15 cellular contexts compared by ENCODE assay signal in the genomic region with DNA sequence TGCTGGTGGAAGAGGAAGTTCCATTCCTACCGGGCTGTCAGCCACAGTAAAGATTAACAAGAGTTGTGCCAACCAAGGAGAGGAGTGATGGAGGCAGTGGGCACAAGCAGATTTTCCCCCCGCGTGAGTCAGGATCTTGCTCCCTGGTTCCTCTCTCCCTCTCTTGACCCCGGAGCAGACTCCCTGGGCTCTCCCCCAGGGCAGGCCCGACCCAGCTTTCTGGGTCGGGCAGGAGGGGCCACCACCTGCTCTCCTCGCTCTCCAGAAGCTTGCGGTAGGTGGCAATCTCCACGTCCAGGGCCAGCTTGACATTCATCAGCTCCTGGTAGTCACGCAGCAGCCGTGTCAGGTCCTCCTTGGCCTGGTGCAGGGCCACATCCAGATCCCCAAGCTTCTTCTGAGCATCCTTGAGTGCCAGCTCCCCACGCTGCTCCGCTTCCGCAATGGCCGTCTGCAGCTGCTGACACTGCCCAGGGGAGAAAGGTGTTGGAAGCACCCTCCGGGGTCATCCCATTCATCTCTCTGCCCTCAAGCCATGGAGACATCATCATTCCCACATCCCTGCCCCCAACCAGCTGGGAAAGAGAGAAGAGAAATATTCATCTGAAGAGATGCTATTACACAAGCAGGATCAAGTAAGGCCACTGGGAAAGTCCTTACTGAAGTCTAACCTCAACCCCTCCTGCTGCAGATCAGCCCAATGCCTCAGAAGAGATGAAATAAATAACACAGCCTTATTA. TPM values are rescaled to one million over a fixed set of nuclear protein-coding genes. Genes with fewer than 3 reads are reported as not detected.
DNase-seq lines count a peak whose midpoint lies in the region; ATAC-seq and TF ChIP-seq lines count a peak whose summit lies in the region.
"Had no signal": no experiment of that assay in that cellular context is flagged by ENCODE, and none has a peak within 500 bp of the region (broad histone marks: within the 10 kb centered on the region; RNA-seq: fewer than 3 reads in every experiment).

No MANE protein-coding gene starts in this region.

- H3K4me3 ChIP-seq in SK-N-SH (ENCODE audit: low read depth in 2 of 2, low read length in 1 of 2) (no peak overlapping the region), mucosa of descending colon (no peak overlapping the region)
- H3K4me3 ChIP-seq: BLaER1 treated with 17β-estradiol and CSF1 and Interleukin-3, amounts not matched to agents 10 nM and 100 nM had no signal

- H3K4me2 ChIP-seq in SK-N-SH = peak overlapping the region; percentile 5; the same call in 1 of the 2 replicates

- H3K4me1 ChIP-seq in SK-N-SH (ENCODE audit: control insufficient read depth in 1 of 2, insufficient read depth in 2 of 2, low read depth in 1 of 2, low read length in 1 of 2) = no peaks in the 10 kb centered on the region
- no peaks in the 10 kb centered on the region for H3K4me1 ChIP-seq in mucosa of descending colon (ENCODE audit: low read depth)

- no peaks in the 10 kb centered on the region for H3F3A ChIP-seq in SK-N-SH (replicated peaks; ENCODE audit: insufficient read depth)

- H3K27ac ChIP-seq in SK-N-SH (ENCODE audit: low read depth in 2 of 2, low read length in 1 of 2) = no peak overlapping the region
- H3K27ac ChIP-seq: 22Rv1; BLaER1 treated with 17β-estradiol and CSF1 and Interleukin-3, amounts not matched to agents 10 nM and 100 nM; HL-60 had no signal

- intact Hi-C loops in mucosa of descending colon (cut with DNase I, micrococcal nuclease) = no loop called here

- H3K9me3 ChIP-seq in SK-N-SH = no peaks in the 10 kb centered on the region
- H3K9me3 ChIP-seq in mucosa of descending colon = no peaks in the 10 kb centered on the region
- H3K9me3 ChIP-seq: BLaER1 treated with 17β-estradiol and CSF1 and Interleukin-3, amounts not matched to agents 10 nM and 100 nM had no signal

- ATAC-seq in SK-N-SH treated with all-trans-retinoic acid at 6 μM for 48 hours (no peak), mucosa of descending colon (peak; percentile 4), T-cell (replicated peaks in 1 of 4) (no peak)

- TF ChIP-seq RAD21 in SK-N-SH (IDR thresholded peaks at IDR 0.05; ENCODE audit: low read length) = no peak

- CTCF ChIA-PET in SK-N-SH (lab: Yijun Ruan, JAX) = no interaction called here
- CTCF ChIA-PET in T-cell (lab: Charles Lee) = no interaction called here

- POLR2A ChIA-PET in SK-N-SH (lab: Yijun Ruan, JAX) = no interaction called here
- POLR2A ChIA-PET in T-cell (lab: Charles Lee) = no interaction called here

- no peak for DNase-seq in SK-N-SH
- DNase-seq in chondrocyte (ENCODE audit: low spot score) = no peak
- DNase-seq in mucosa of descending colon = no peak
- no peak for DNase-seq in mucosa of gallbladder (ENCODE audit: low spot score)
- DNase-seq in T-cell = no peak
- no peak for DNase-seq in AG20443 (ENCODE audit: low spot score)
- no peak for DNase-seq in UCSD-AML1 (lab: John Stamatoyannopoulos, UW; ENCODE audit: unreplicated experiment)
- DNase-seq: CD4-positive, CD25-positive, alpha-beta regulatory T cell; DMS53; GF-D8; GOT3 had no signal

- 53% methylated on average over 13 of the region's 16 CpGs for WGBS in SK-N-SH (ENCODE audit: low lambda C conversion rate)

- H3K36me3 ChIP-seq in SK-N-SH (replicated peaks in 1 of 2; ENCODE audit: control insufficient read depth in 1 of 2, insufficient read depth in 2 of 2, low read length in 1 of 2) = no peaks in the 10 kb centered on the region
- no peaks in the 10 kb centered on the region for H3K36me3 ChIP-seq in mucosa of descending colon (ENCODE audit: low read depth)
- H3K36me3 ChIP-seq: BLaER1 treated with 17β-estradiol and CSF1 and Interleukin-3, amounts not matched to agents 10 nM and 100 nM had no signal

- H4K20me1 ChIP-seq in SK-N-SH (ENCODE audit: insufficient read depth) = no peaks in the 10 kb centered on the region
- H4K20me1 ChIP-seq: BLaER1 treated with 17β-estradiol and CSF1 and Interleukin-3, amounts not matched to agents 10 nM and 100 nM had no signal

- H3K9ac ChIP-seq in SK-N-SH = no peak overlapping the region
- H3K9ac ChIP-seq: BLaER1 treated with 17β-estradiol and CSF1 and Interleukin-3, amounts not matched to agents 10 nM and 100 nM had no signal

- H3K4me3 Mint-ChIP-seq in chondrocyte (ENCODE audit: unreplicated experiment) = no peak overlapping the region
- H3K4me3 Mint-ChIP-seq in T-cell = no peak overlapping the region
- H3K4me3 Mint-ChIP-seq: CD4-positive, CD25-positive, alpha-beta regulatory T cell had no signal

- peaks cover 6% of the 10 kb centered on the region for H3K27me3 Mint-ChIP-seq in chondrocyte (ENCODE audit: low read depth)
- H3K27me3 Mint-ChIP-seq in T-cell = peaks cover 0 to 11% of the 10 kb centered on the region in 2 donors

- H3K9me3 Mint-ChIP-seq in chondrocyte (ENCODE audit: low read depth) = no peaks in the 10 kb centered on the region
- no peaks in the 10 kb centered on the region for H3K9me3 Mint-ChIP-seq in T-cell

- peaks cover 55% of the 10 kb centered on the region for H3K27me3 ChIP-seq in SK-N-SH (ENCODE audit: insufficient read depth)
- H3K27me3 ChIP-seq: BLaER1 treated with 17β-estradiol and CSF1 and Interleukin-3, amounts not matched to agents 10 nM and 100 nM had no signal

- H3K36me3 Mint-ChIP-seq in chondrocyte (ENCODE audit: low read depth) (no peaks in the 10 kb centered on the region), T-cell (no peaks in the 10 kb centered on the region)
- H3K36me3 Mint-ChIP-seq: CD4-positive, CD25-positive, alpha-beta regulatory T cell had no signal

- no peaks in the 10 kb centered on the region for H3K79me2 ChIP-seq in SK-N-SH (ENCODE audit: insufficient read depth)

- H3K4me1 Mint-ChIP-seq in chondrocyte (ENCODE audit: low read depth) (peaks cover 25% of the 10 kb centered on the region), T-cell (peaks cover 2 to 10% (median 4%) of the 10 kb centered on the region in 3 donors)

- no peak overlapping the region for H2AFZ ChIP-seq in SK-N-SH (ENCODE audit: low read depth)

- H3K9me2 ChIP-seq in SK-N-SH = no peaks in the 10 kb centered on the region

- H3K27ac Mint-ChIP-seq in chondrocyte (ENCODE audit: unreplicated experiment) = peak overlapping the region; percentile 45
- no peak overlapping the region for H3K27ac Mint-ChIP-seq in T-cell

- TF ChIP-seq CTCF in SK-N-SH (IDR thresholded peaks at IDR 0.05) (no peak), chondrocyte (IDR thresholded peaks at IDR 0.05) (no peak), mucosa of descending colon (IDR thresholded peaks at IDR 0.05) (no peak)

- TF ChIP-seq EP300 in SK-N-SH (IDR thresholded peaks at IDR 0.05; ENCODE audit: borderline replicate concordance in 1 of 2, low read depth in 1 of 2, low read length in 1 of 2) = no peak

TF ChIP-seq in SK-N-SH, 30 proteins besides CTCF, POLR2A, EP300 and RAD21 (continues in another document):
- no peak for TF ChIP-seq SMC3 (IDR thresholded peaks at IDR 0.05; ENCODE audit: low read depth, low read length)
- TF ChIP-seq MEF2A (IDR thresholded peaks at IDR 0.05; ENCODE audit: borderline replicate concordance, low read depth) = no peak
- TF ChIP-seq RFX5 (IDR thresholded peaks at IDR 0.05; ENCODE audit: low read length) = no peak
- TF ChIP-seq, protein P1, sequence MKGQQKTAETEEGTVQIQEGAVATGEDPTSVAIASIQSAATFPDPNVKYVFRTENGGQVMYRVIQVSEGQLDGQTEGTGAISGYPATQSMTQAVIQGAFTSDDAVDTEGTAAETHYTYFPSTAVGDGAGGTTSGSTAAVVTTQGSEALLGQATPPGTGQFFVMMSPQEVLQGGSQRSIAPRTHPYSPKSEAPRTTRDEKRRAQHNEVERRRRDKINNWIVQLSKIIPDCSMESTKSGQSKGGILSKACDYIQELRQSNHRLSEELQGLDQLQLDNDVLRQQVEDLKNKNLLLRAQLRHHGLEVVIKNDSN (IDR thresholded peaks at IDR 0.05; ENCODE audit: borderline replicate concordance, low read depth) = no peak

TF ChIP-seq in SK-N-SH treated with all-trans-retinoic acid at 6 μM for 48 hours, 23 proteins besides CTCF, POLR2A, EP300 and RAD21 (continues in another document):
- no peak for TF ChIP-seq RARB (CRISPR knock-in tag; IDR thresholded peaks at IDR 0.05)
- no peak for TF ChIP-seq ZNF565 (CRISPR knock-in tag; conservative IDR thresholded peaks at IDR 0.05; ENCODE audit: low read depth)

RNA-seq across cellular contexts. Expression of a gene that starts 9.0 kb away (rescaled TPM):
- not detected in 2 replicates for polyA plus RNA-seq in SK-N-SH (2012; rRNA removed)
- not detected in 2 replicates for polyA plus RNA-seq in SK-N-SH (2012; cell fraction: cytosol; rRNA removed)
- polyA plus RNA-seq in SK-N-SH (2012; cell fraction: nucleus; rRNA removed) = 0.06 TPM in 1 of 2 replicates, not detected in the other
- total RNA-seq in chondrocyte = 0.41 to 0.90 TPM in 2 of 3 replicates, not detected in the other
- not detected for total RNA-seq in mucosa of descending colon
- total RNA-seq in mucosa of gallbladder = not detected
- not detected for total RNA-seq in T-cell
- total RNA-seq: CD4-positive, CD25-positive, alpha-beta regulatory T cell had no signal
- polyA plus RNA-seq: CD4-positive, CD25-positive, alpha-beta regulatory T cell had no signal

RNA-seq across cellular contexts. Expression of a gene that starts 11.2 kb away (rescaled TPM):
- polyA plus RNA-seq in SK-N-SH (2012; rRNA removed) = not detected in 2 replicates
- polyA plus RNA-seq in SK-N-SH (2012; cell fraction: cytosol; rRNA removed) = not detected in 2 replicates
- polyA plus RNA-seq in SK-N-SH (2012; cell fraction: nucleus; rRNA removed) = 0.04 TPM in 1 of 2 replicates, not detected in the other
- total RNA-seq in chondrocyte = 0.10 to 0.31 TPM (median 0.19 TPM) in 3 replicates
- not detected for total RNA-seq in mucosa of descending colon
- not detected for total RNA-seq in mucosa of gallbladder
- under 1 TPM in 1 of 5 donors, not detected in 4; 0.28 TPM for total RNA-seq in T-cell
- total RNA-seq: CD4-positive, CD25-positive, alpha-beta regulatory T cell had no signal
- polyA plus RNA-seq: CD4-positive, CD25-positive, alpha-beta regulatory T cell had no signal

RNA-seq across cellular contexts. Expression of a gene that starts 25.9 kb away (rescaled TPM):
- not detected in 2 replicates for polyA plus RNA-seq in SK-N-SH (2012; rRNA removed)
- not detected in 2 replicates for polyA plus RNA-seq in SK-N-SH (2012; cell fraction: cytosol; rRNA removed)
- polyA plus RNA-seq in SK-N-SH (2012; cell fraction: nucleus; rRNA removed) = not detected in 2 replicates
- total RNA-seq in chondrocyte (not detected in 3 replicates), mucosa of descending colon (not detected), mucosa of gallbladder (not detected), T-cell (not detected)
- total RNA-seq: CD4-positive, CD25-positive, alpha-beta regulatory T cell had no signal
- polyA plus RNA-seq: CD4-positive, CD25-positive, alpha-beta regulatory T cell had no signal

RNA-seq across cellular contexts. Expression of a gene that starts 27.0 kb away (rescaled TPM):
- polyA plus RNA-seq in SK-N-SH (2012; rRNA removed) = not detected in 2 replicates
- not detected in 2 replicates for polyA plus RNA-seq in SK-N-SH (2012; cell fraction: cytosol; rRNA removed)
- polyA plus RNA-seq in SK-N-SH (2012; cell fraction: nucleus; rRNA removed) = not detected in 2 replicates
- total RNA-seq in chondrocyte = not detected in 3 replicates
- not detected for total RNA-seq in mucosa of descending colon
- total RNA-seq in mucosa of gallbladder = not detected
- total RNA-seq in T-cell = not detected
- total RNA-seq: CD4-positive, CD25-positive, alpha-beta regulatory T cell had no signal
- polyA plus RNA-seq: CD4-positive, CD25-positive, alpha-beta regulatory T cell had no signal

RNA-seq across cellular contexts. Expression of a gene that starts 45.8 kb away (rescaled TPM):
- polyA plus RNA-seq in SK-N-SH (2012; rRNA removed) = not detected in 2 replicates
- not detected in 2 replicates for polyA plus RNA-seq in SK-N-SH (2012; cell fraction: cytosol; rRNA removed)
- not detected in 2 replicates for polyA plus RNA-seq in SK-N-SH (2012; cell fraction: nucleus; rRNA removed)
- total RNA-seq in chondrocyte = not detected in 3 replicates
- total RNA-seq in mucosa of descending colon = not detected
- not detected for total RNA-seq in mucosa of gallbladder
- not detected for total RNA-seq in T-cell
- total RNA-seq: CD4-positive, CD25-positive, alpha-beta regulatory T cell had no signal
- polyA plus RNA-seq: CD4-positive, CD25-positive, alpha-beta regulatory T cell had no signal
